ENCODE assay signal across 2 cellular contexts in genomic region chr11:3853935-3854659, GRCh38.
A peak's percentile ranks its signal among the peaks of the same experiment; 100 is the strongest.
TF ChIP-seq lines count a peak whose summit lies in the region.

No MANE protein-coding gene starts in this region.

TF ChIP-seq in HepG2, 621 proteins besides CTCF, POLR2A, EP300 and RAD21:
- TF ChIP-seq MAX (IDR thresholded peaks at IDR 0.05) = no peak
- TF ChIP-seq EEA1 (CRISPR knock-in tag; IDR thresholded peaks at IDR 0.05; ENCODE audit: borderline replicate concordance) = 0 out of 2 replicates have a peak, but pooled peaks have one; percentile 41
- TF ChIP-seq GATA4 (IDR thresholded peaks at IDR 0.05; ENCODE audit: borderline replicate concordance, low read depth) = no peak
- TF ChIP-seq CSRNP1 (CRISPR knock-in tag; IDR thresholded peaks at IDR 0.05) = no peak; the same call in 1 of the 2 replicates
- peak; percentile 74; the same call in 1 of the 2 replicates for TF ChIP-seq ZNF224 (CRISPR knock-in tag; IDR thresholded peaks at IDR 0.05)
- TF ChIP-seq SALL2 (CRISPR knock-in tag; IDR thresholded peaks at IDR 0.05) = no peak
- no peak for TF ChIP-seq KLF13 (CRISPR knock-in tag; IDR thresholded peaks at IDR 0.05)
- no peak for TF ChIP-seq ZNF609 (CRISPR knock-in tag; IDR thresholded peaks at IDR 0.05; ENCODE audit: borderline replicate concordance)
- peak; percentile 34 for TF ChIP-seq ZNF18 (CRISPR knock-in tag; IDR thresholded peaks at IDR 0.05; ENCODE audit: insufficient replicate concordance)
- TF ChIP-seq ZBTB33 (CRISPR knock-in tag; IDR thresholded peaks at IDR 0.05) = no peak
- TF ChIP-seq ZBTB38 (CRISPR knock-in tag; IDR thresholded peaks at IDR 0.05) = peak; percentile 25; the same call in 1 of the 2 replicates
- TF ChIP-seq HNF4G (IDR thresholded peaks at IDR 0.05; ENCODE audit: borderline replicate concordance, low read depth, low read length) = no peak
- TF ChIP-seq HNF4G (CRISPR knock-in tag; IDR thresholded peaks at IDR 0.05; ENCODE audit: borderline replicate concordance, low read depth) = no peak
- 0 out of 2 replicates have a peak, but pooled peaks have one; percentile 75 for TF ChIP-seq DNMT1 (CRISPR knock-in tag; IDR thresholded peaks at IDR 0.05)
- TF ChIP-seq KDM6A (CRISPR knock-in tag; IDR thresholded peaks at IDR 0.05; ENCODE audit: low read depth) = no peak

TF ChIP-seq in HEK293T, 16 proteins besides CTCF, POLR2A, EP300 and RAD21:
- TF ChIP-seq ZNF384 (IDR thresholded peaks at IDR 0.05) = no peak
- no peak for TF ChIP-seq TARDBP (IDR thresholded peaks at IDR 0.05)
- TF ChIP-seq SUZ12 (IDR thresholded peaks at IDR 0.05) = no peak
- no peak for TF ChIP-seq ELF4 (IDR thresholded peaks at IDR 0.05)
- TF ChIP-seq FOXA1 (IDR thresholded peaks at IDR 0.05) = no peak
- TF ChIP-seq PKNOX1 (IDR thresholded peaks at IDR 0.05) = no peak
- TF ChIP-seq FOXK2 (IDR thresholded peaks at IDR 0.05) = no peak
- no peak for TF ChIP-seq SP1 (IDR thresholded peaks at IDR 0.05)
- no peak for TF ChIP-seq ARNT (IDR thresholded peaks at IDR 0.05)
- no peak for TF ChIP-seq HDGF (IDR thresholded peaks at IDR 0.05; ENCODE audit: borderline replicate concordance)
- TF ChIP-seq BHLHE40 (IDR thresholded peaks at IDR 0.05; ENCODE audit: borderline replicate concordance) = no peak
- no peak for TF ChIP-seq LEF1 (IDR thresholded peaks at IDR 0.05; ENCODE audit: borderline replicate concordance)
- TF ChIP-seq NFRKB (IDR thresholded peaks at IDR 0.05) = no peak
- TF ChIP-seq FOXM1 (IDR thresholded peaks at IDR 0.05; ENCODE audit: borderline replicate concordance) = no peak
- TF ChIP-seq CTBP1 (IDR thresholded peaks at IDR 0.05; ENCODE audit: borderline replicate concordance) = no peak
- TF ChIP-seq L3MBTL2 (conservative IDR thresholded peaks at IDR 0.05) = no peak
